In the genomic region with DNA sequence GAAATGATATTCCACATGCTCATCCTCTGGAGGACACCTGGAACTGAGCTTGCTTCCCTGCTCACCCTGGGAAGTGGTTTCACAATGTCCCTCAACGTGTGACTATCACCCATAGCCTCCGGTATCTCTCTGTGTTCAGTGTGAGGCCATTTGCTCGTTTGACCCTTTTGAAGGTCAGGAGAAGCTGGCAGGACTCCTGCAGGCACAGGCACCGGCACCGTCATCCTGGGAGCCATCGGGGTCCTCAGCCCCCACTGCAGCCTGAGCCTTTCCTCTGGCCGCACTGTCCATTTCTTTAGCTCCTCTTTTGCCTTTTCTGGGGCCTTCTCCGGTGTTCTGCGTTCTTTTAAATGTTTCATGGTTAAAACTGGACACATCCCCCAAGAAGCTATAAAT, we compare ENCODE assay signal across 22 cellular contexts.
DNase-seq lines count a peak whose midpoint lies in the region; ATAC-seq and TF ChIP-seq lines count a peak whose summit lies in the region.
"Had no signal": no experiment of that assay in that cellular context is flagged by ENCODE, and none has a peak within 500 bp of the region (broad histone marks: within the 10 kb centered on the region; RNA-seq: fewer than 3 reads in every experiment).

No MANE protein-coding gene starts in this region.

- H3K9me3 Mint-ChIP-seq in activated CD4-positive, alpha-beta T cell treated with anti-CD3 and anti-CD28 coated beads for 36 hours (ENCODE audit: low read depth): no peaks in the 10 kb centered on the region
- H3K9me3 Mint-ChIP-seq: CD8-positive, alpha-beta T cell had no signal

- H3K36me3 ChIP-seq in heart right ventricle (no peaks in the 10 kb centered on the region), sigmoid colon (no peaks in the 10 kb centered on the region)

- H3K4me3 Mint-ChIP-seq in activated CD4-positive, alpha-beta T cell treated with anti-CD3 and anti-CD28 coated beads for 36 hours: no peak overlapping the region
- H3K4me3 Mint-ChIP-seq: CD8-positive, alpha-beta T cell had no signal

- DNase-seq in activated CD4-positive, alpha-beta T cell treated with anti-CD3 and anti-CD28 coated beads for 36 hours: no peak
- no peak for DNase-seq in activated CD4-positive, alpha-beta T cell treated with anti-CD3 and anti-CD28 coated beads for 1 hour
- DNase-seq in left ventricle myocardium superior: no peak
- DNase-seq in heart right ventricle: no peak
- DNase-seq in ecto neural progenitor cell (ENCODE audit: low spot score): peak; percentile 31
- DNase-seq in sigmoid colon: peak; percentile 27
- DNase-seq in activated effector memory CD4-positive, alpha-beta T cell treated with Interleukin-2 at 50 U/mL for 16 hours: no peak
- DNase-seq: ACHN; C1 segment of cervical spinal cord; CD8-positive, alpha-beta T cell; DMS153; Karpas-422; MV-4-11; NCI-H1105 treated with DMSO at 0.1 percent for 48 hours; NCI-H1694; NCI-H2081; NCI-H2171; NCI-H524 treated with DMSO at 0.1 percent for 48 hours; NCI-H82 had no signal

- peaks cover 49% of the 10 kb centered on the region for H3K4me1 Mint-ChIP-seq in activated CD4-positive, alpha-beta T cell treated with anti-CD3 and anti-CD28 coated beads for 36 hours

- intact Hi-C loops in activated CD4-positive, alpha-beta T cell treated with anti-CD3 and anti-CD28 coated beads for 36 hours (cut with DNase I, micrococcal nuclease): loop anchor here in 1 of 2 experiments (10.0 kb wide), 1 partner anchor 103 kb away; no protein-coding TSS in a partner anchor
- intact Hi-C loops in left ventricle myocardium superior (cut with micrococcal nuclease) (loop anchor here (10.0 kb wide), 1 partner anchor 267 kb away; no protein-coding TSS in a partner anchor), heart right ventricle (cut with DNase I) (loop anchor here in 6 of 10 donors (5.0 to 10.0 kb wide), 6 partner anchors 103 to 930 kb away; a partner anchor contains a TSS), sigmoid colon (cut with DNase I) (loop anchor here (5.0 to 10.0 kb wide), 3 partner anchors 225 to 537 kb away; a partner anchor contains a TSS)

- peak overlapping the region; percentile 73 for H3K27ac Mint-ChIP-seq in activated CD4-positive, alpha-beta T cell treated with anti-CD3 and anti-CD28 coated beads for 36 hours
- H3K27ac Mint-ChIP-seq: CD8-positive, alpha-beta T cell had no signal

- H3K27me3 Mint-ChIP-seq in activated CD4-positive, alpha-beta T cell treated with anti-CD3 and anti-CD28 coated beads for 36 hours: peaks cover 2% of the 10 kb centered on the region

- 58 to 63% methylated on average over 9 of the region's 9 CpGs for WGBS in heart right ventricle, 2 donors
- 75 to 78% methylated on average over 9 of the region's 9 CpGs for WGBS in sigmoid colon, 2 donors

- H3K27ac ChIP-seq in heart right ventricle (no peak overlapping the region), sigmoid colon (no peak overlapping the region)
- H3K27ac ChIP-seq: 22Rv1 had no signal

- no peak for TF ChIP-seq CTCF in heart right ventricle (IDR thresholded peaks at IDR 0.05)
- TF ChIP-seq CTCF in sigmoid colon (IDR thresholded peaks at IDR 0.05): no peak

- TF ChIP-seq POLR2A in sigmoid colon (IDR thresholded peaks at IDR 0.05): no peak

- H3K4me1 ChIP-seq in heart right ventricle: peaks cover 0 to 19% (median 0%) of the 10 kb centered on the region in 9 donors
- peaks cover 0 to 15% (median 5%) of the 10 kb centered on the region in 4 donors for H3K4me1 ChIP-seq in sigmoid colon

- POLR2A ChIA-PET in activated CD4-positive, alpha-beta T cell treated with anti-CD3 and anti-CD28 coated beads for 36 hours (lab: Charles Lee): no interaction called here

- H3K27me3 ChIP-seq in heart right ventricle (peaks cover 0 to 29% (median 0%) of the 10 kb centered on the region in 7 donors), sigmoid colon (peaks cover 0 to 4% (median 0%) of the 10 kb centered on the region in 3 donors)

- no peak overlapping the region for H3K4me3 ChIP-seq in heart right ventricle
- no peak overlapping the region for H3K4me3 ChIP-seq in sigmoid colon

- H3K9me3 ChIP-seq in heart right ventricle: no peaks in the 10 kb centered on the region
- H3K9me3 ChIP-seq in sigmoid colon: no peaks in the 10 kb centered on the region

- peaks cover 7% of the 10 kb centered on the region for H3K36me3 Mint-ChIP-seq in activated CD4-positive, alpha-beta T cell treated with anti-CD3 and anti-CD28 coated beads for 36 hours (ENCODE audit: low read depth)
- H3K36me3 Mint-ChIP-seq: CD8-positive, alpha-beta T cell had no signal

- ATAC-seq in activated CD4-positive, alpha-beta T cell treated with anti-CD3 and anti-CD28 coated beads for 36 hours: no peak
- ATAC-seq in left ventricle myocardium superior (peak; percentile 30), heart right ventricle (no peak), GM21717 (IDR thresholded peaks at IDR 0.05; ENCODE audit: unreplicated experiment) (no peak)
- ATAC-seq: CD8-positive, alpha-beta T cell; Panc1 had no signal

- CTCF ChIA-PET in activated CD4-positive, alpha-beta T cell treated with anti-CD3 and anti-CD28 coated beads for 36 hours (lab: Charles Lee): interaction anchor here (0.7 kb wide), 1 partner anchor 681 kb away, joined by 3 read pairs; no protein-coding TSS in a partner anchor

- no peak for TF ChIP-seq EP300 in sigmoid colon (IDR thresholded peaks at IDR 0.05)

Comparison
In these comparisons a context has a peak if more than half of its experiments do, and no peak if none do; other contexts are left out.
1. DNase-seq: peak in ecto neural progenitor cell (single experiment) and sigmoid colon (single experiment); none in activated CD4-positive, alpha-beta T cell treated with anti-CD3 and anti-CD28 coated beads for 36 hours (single experiment), activated CD4-positive, alpha-beta T cell treated with anti-CD3 and anti-CD28 coated beads for 1 hour (single experiment), left ventricle myocardium superior (single experiment), heart right ventricle (0 of 2) and activated effector memory CD4-positive, alpha-beta T cell treated with Interleukin-2 at 50 U/mL for 16 hours (single experiment).